Comparison of ENCODE assay signal across 17 cellular contexts in genomic region chr13:111482806-111483620, GRCh38.
"Had no signal": no experiment of that assay in that cellular context is flagged by ENCODE, and none has a peak within 500 bp of the region (broad histone marks: within the 10 kb centered on the region; RNA-seq: fewer than 3 reads in every experiment).

No MANE protein-coding gene starts in this region.

- DNase-seq: activated CD4-positive, alpha-beta T cell treated with anti-CD3 and anti-CD28 coated beads for 1 hour; activated CD4-positive, alpha-beta T cell treated with anti-CD3 and anti-CD28 coated beads, Interleukin-2, amount 50 U/mL, for 1 hour; activated gamma-delta T cell; activated T-cell treated with anti-CD3 and anti-CD28 coated beads, Interleukin-2, amount 50 U/mL, for 72 hours; naive thymus-derived CD8-positive, alpha-beta T cell; ovary; psoas muscle; stimulated activated CD4-positive, alpha-beta T cell treated with anti-CD3 and anti-CD28 coated beads, Interleukin-4, amount 100 ng/mL, for 4 hours; transverse colon had no signal

- H3K9ac ChIP-seq: neural progenitor cell had no signal

- H3K27me3 ChIP-seq: neural progenitor cell, ovary, right atrium auricular region, transverse colon had no signal

- H3K4me2 ChIP-seq: neural progenitor cell had no signal

- H2AFZ ChIP-seq: neural progenitor cell had no signal

- H3K9me3 ChIP-seq: ovary had no signal

- H3K4me3 ChIP-seq: left lung, neural progenitor cell, ovary, psoas muscle, right atrium auricular region, suprapubic skin, transverse colon had no signal

- ATAC-seq: activated naive CD4-positive, alpha-beta T cell treated with anti-CD3 and anti-CD28 coated beads, Interleukin-2, amount 50 U/mL, for 72 hours; activated T-cell treated with anti-CD3 and anti-CD28 coated beads, Interleukin-2, amount 50 U/mL, for 72 hours; left lung; naive thymus-derived CD8-positive, alpha-beta T cell; psoas muscle; T-cell had no signal

- FAIRE-seq: endometrium had no signal

- H3K27ac ChIP-seq: left lung, neural progenitor cell, ovary, psoas muscle, right atrium auricular region, suprapubic skin, transverse colon, VCaP had no signal

- H3K4me1 ChIP-seq: left lung, psoas muscle, right atrium auricular region, suprapubic skin, transverse colon had no signal

- H3K36me3 ChIP-seq: left lung, neural progenitor cell, ovary, right atrium auricular region, suprapubic skin, transverse colon had no signal
